Comparison of ENCODE assay signal across 8 cellular contexts in genomic region chr17:37358830-37359681, GRCh38. TPM values are rescaled to one million over a fixed set of nuclear protein-coding genes. Genes with fewer than 3 reads are reported as not detected.
DNase-seq lines count a peak whose midpoint lies in the region; ATAC-seq and TF ChIP-seq lines count a peak whose summit lies in the region.

No MANE protein-coding gene starts in this region.

- intact Hi-C loops in lower leg skin (cut with DNase I; ENCODE audit: low total_unique reads), result no loop called here

- peak overlapping the region; percentile 52 for H3K4me3 ChIP-seq in lower leg skin (ENCODE audit: low read depth, poor library complexity, severe bottlenecking)

- 0 to 1% methylated on average over 34 to 44 of the region's 88 CpGs for WGBS in lower leg skin, 2 donors

- no peak for TF ChIP-seq CTCF in lower leg skin (IDR thresholded peaks at IDR 0.05)

- ATAC-seq in GM19351 (IDR thresholded peaks at IDR 0.05; ENCODE audit: unreplicated experiment), result peak; percentile 92
- ATAC-seq in HG03520 (IDR thresholded peaks at IDR 0.05; ENCODE audit: unreplicated experiment), result peak; percentile 89

- no peak for TF ChIP-seq POLR2A in lower leg skin (IDR thresholded peaks at IDR 0.05)

- DNase-seq in CD1c-positive myeloid dendritic cell (ENCODE audit: extremely low spot score) (peak; percentile 97), NCI-H748 (lab: John Stamatoyannopoulos, UW; ENCODE audit: unreplicated experiment) (peak; percentile 96), dermis microvascular lymphatic vessel endothelial cell (ENCODE audit: low read depth in 2 of 2) (peak; percentile 87 to 95), lower leg skin (ENCODE audit: low spot score in 2 of 2) (peak; percentile 85 to 97)
- DNase-seq in activated CD4-positive, alpha-beta T cell treated with anti-CD3 and anti-CD28 coated beads, Interleukin-2, amount 50 U/mL, for 4 hours, result peak; percentile 80 to 85
- DNase-seq in stimulated activated CD4-positive, alpha-beta T cell treated with anti-CD3 and anti-CD28 coated beads, Interleukin-4, amount 100 ng/mL, for 4 hours, result peak; percentile 87 to 88

RNA-seq across cellular contexts. Expression of gene C17orf78, which starts 16.7 kb away (rescaled TPM):
- not detected in 2 replicates for total RNA-seq in dermis microvascular lymphatic vessel endothelial cell
- not detected for total RNA-seq in lower leg skin

RNA-seq across cellular contexts. Expression of gene ACACA, which starts 47.6 kb away (rescaled TPM):
- total RNA-seq in dermis microvascular lymphatic vessel endothelial cell, result 30.6 and 41.2 TPM in 2 replicates
- total RNA-seq in lower leg skin, result 10 to 100 TPM; 24.2 to 35.7 (median 31.0) TPM

RNA-seq across cellular contexts. Expression of gene TADA2A, which starts 47.6 kb away (rescaled TPM):
- total RNA-seq in dermis microvascular lymphatic vessel endothelial cell (11.9 and 13.4 TPM in 2 replicates), lower leg skin (10 to 100 TPM; 10.2 to 17.4 (median 14.4) TPM)

Comparison
In these comparisons a context has a peak if more than half of its experiments do, and no peak if none do; other contexts are left out.
1. Peak in every context shown above with its lines: DNase-seq, ATAC-seq and H3K4me3 ChIP-seq.